In the genomic region with DNA sequence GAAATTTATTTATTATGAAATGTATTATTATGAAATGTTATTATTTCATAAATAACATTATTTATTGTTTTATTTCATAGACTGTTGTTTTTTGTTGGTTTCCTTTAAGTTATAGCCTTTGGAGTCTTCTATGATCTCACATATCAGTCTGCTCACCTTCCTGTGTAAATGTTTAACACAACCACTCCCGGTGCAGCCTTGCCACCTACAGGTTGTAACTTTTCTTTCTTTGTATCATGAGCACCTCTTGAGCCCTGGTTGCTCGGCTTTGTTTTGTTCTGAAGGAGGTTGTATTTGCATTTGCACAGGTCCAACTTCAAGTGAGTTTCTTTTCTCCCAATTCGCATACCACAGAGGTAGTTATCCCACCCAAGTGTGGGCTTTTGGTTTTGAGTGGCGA, we compare ENCODE assay signal across 14 cellular contexts.
"Had no signal": no experiment of that assay in that cellular context is flagged by ENCODE, and none has a peak within 500 bp of the region (broad histone marks: within the 10 kb centered on the region; RNA-seq: fewer than 3 reads in every experiment).

No MANE protein-coding gene starts in this region.

- H3K4me1 ChIP-seq: lower lobe of right lung had no signal

- H3K9me3 ChIP-seq: lower lobe of right lung, ovary had no signal

- H3K27ac ChIP-seq: brain microvascular endothelial cell, lower lobe of right lung, ovary, WERI-Rb-1 had no signal

- ATAC-seq: activated T-helper 17 cell treated with anti-CD3 and anti-CD28 coated beads, Interleukin-2, amount 50 U/mL, for 72 hours; lower lobe of right lung; stimulated activated memory B cell treated with anti-CD40 and anti-IgM and Interleukin-4, amounts not matched to agents 10 μg/mL and 1 μg/mL and 100 μg/mL, for 72 hours had no signal

- H3K27me3 ChIP-seq: brain microvascular endothelial cell, ovary had no signal

- DNase-seq: activated CD4-positive, alpha-beta T cell treated with anti-CD3 and anti-CD28 coated beads, Interleukin-2, amount 50 U/mL, for 48 hours; activated naive CD4-positive, alpha-beta T cell treated with Interleukin-2 at 50 U/mL for 16 hours; anterior cingulate cortex; brain microvascular endothelial cell; cortex of kidney; effector CD4-positive, alpha-beta T cell; foreskin fibroblast; glutamatergic neuron; lower lobe of right lung; ovary; stimulated activated CD4-positive, alpha-beta T cell treated with anti-CD3 and anti-CD28 coated beads, Interleukin-2, amount 100 ng/mL, for 48 hours; WERI-Rb-1 had no signal

- H3K36me3 ChIP-seq: brain microvascular endothelial cell, lower lobe of right lung, ovary, WERI-Rb-1 had no signal

- H3K4me3 ChIP-seq: lower lobe of right lung, ovary had no signal
